Comparison of ENCODE assay signal across 1 cellular context in genomic region chrX:103513067-103513466, GRCh38.
TF ChIP-seq lines count a peak whose summit lies in the region.

No MANE protein-coding gene starts in this region.

TF ChIP-seq in H1, 55 proteins besides CTCF, POLR2A, EP300 and RAD21 (continued from another document):
- TF ChIP-seq USF2 (IDR thresholded peaks at IDR 0.05; ENCODE audit: low read length) (no peak), SIX5 (IDR thresholded peaks at IDR 0.05; ENCODE audit: low read depth, low read length) (no peak), SAP30 (IDR thresholded peaks at IDR 0.05; ENCODE audit: insufficient read depth, insufficient replicate concordance, low read length) (no peak), GTF2F1 (IDR thresholded peaks at IDR 0.05; ENCODE audit: borderline replicate concordance, low read depth, low read length) (no peak), HDAC6 (IDR thresholded peaks at IDR 0.05; ENCODE audit: low read depth, low read length) (no peak), PHF8 (conservative IDR thresholded peaks at IDR 0.05; ENCODE audit: low read depth, low read length) (no peak), RNF2 (IDR thresholded peaks at IDR 0.05; ENCODE audit: borderline replicate concordance, low read depth, low read length, missing control alignments, poor library complexity, severe bottlenecking) (no peak), CHD2 (IDR thresholded peaks at IDR 0.05; ENCODE audit: low read length) (no peak), SP4 (IDR thresholded peaks at IDR 0.05; ENCODE audit: low read length) (no peak), CHD7 (IDR thresholded peaks at IDR 0.05; ENCODE audit: insufficient replicate concordance, low read length) (no peak), KDM1A (IDR thresholded peaks at IDR 0.05; ENCODE audit: borderline replicate concordance, low read length) (no peak), CHD1 (IDR thresholded peaks at IDR 0.05; ENCODE audit: low read depth, low read length) (no peak), ASH2L (IDR thresholded peaks at IDR 0.05; ENCODE audit: low read length) (no peak), NRF1 (IDR thresholded peaks at IDR 0.05; ENCODE audit: low read depth, low read length) (no peak)
